26 cellular contexts compared by ENCODE assay signal in genomic region chr5:135341696-135342095, GRCh38.
"Had no signal": no experiment of that assay in that cellular context is flagged by ENCODE, and none has a peak within 500 bp of the region (broad histone marks: within the 10 kb centered on the region; RNA-seq: fewer than 3 reads in every experiment).

No MANE protein-coding gene starts in this region.

- H3K27ac Mint-ChIP-seq: activated naive CD4-positive, alpha-beta T cell treated with anti-CD3 and anti-CD28 coated beads, Interleukin-2, amount 50 U/mL, for 24 hours; activated naive CD8-positive, alpha-beta T cell treated with anti-CD3 and anti-CD28 coated beads, Interleukin-2, amount 50 U/mL, for 24 hours had no signal

- H3K27me3 ChIP-seq: breast epithelium, dorsolateral prefrontal cortex, gastrocnemius medialis, right atrium auricular region, thyroid gland had no signal

- H3K4me1 ChIP-seq: breast epithelium, gastrocnemius medialis, thyroid gland had no signal

- H3K4me3 ChIP-seq: breast epithelium, coronary artery, dorsolateral prefrontal cortex, gastrocnemius medialis, right atrium auricular region, thyroid gland had no signal

- H3K27me3 Mint-ChIP-seq: activated naive CD4-positive, alpha-beta T cell treated with anti-CD3 and anti-CD28 coated beads, Interleukin-2, amount 50 U/mL, for 24 hours; activated naive CD8-positive, alpha-beta T cell treated with anti-CD3 and anti-CD28 coated beads, Interleukin-2, amount 50 U/mL, for 24 hours; naive thymus-derived CD4-positive, alpha-beta T cell; stimulated activated naive CD8-positive, alpha-beta T cell treated with anti-CD3 and anti-CD28 coated beads, Interleukin-15, Interleukin-2, amounts not matched to agents 100 ng/mL and 50 ng/mL, for 24 hours; T-cell had no signal

- H3K9me3 ChIP-seq: breast epithelium, gastrocnemius medialis, right atrium auricular region, thyroid gland had no signal

- DNase-seq: activated CD4-positive, alpha-beta T cell treated with anti-CD3 and anti-CD28 coated beads for 4 hours; activated CD4-positive, alpha-beta T cell treated with anti-CD3 and anti-CD28 coated beads, Interleukin-2, amount 50 U/mL, for 4 hours; activated gamma-delta T cell; activated naive CD8-positive, alpha-beta T cell treated with anti-CD3 and anti-CD28 coated beads, Interleukin-2, amount 50 U/mL, for 24 hours; effector memory CD4-positive, alpha-beta T cell; gastrocnemius medialis; glutamatergic neuron; islet precursor cell; left ventricle myocardium superior; midbrain; naive thymus-derived CD4-positive, alpha-beta T cell; occipital lobe; stimulated activated CD4-positive, alpha-beta T cell treated with anti-CD3 and anti-CD28 coated beads, Interleukin-2, amount 100 ng/mL, for 48 hours; substantia nigra; T-cell; T-helper 9 cell; thyroid gland had no signal

- ATAC-seq: activated naive CD8-positive, alpha-beta T cell treated with anti-CD3 and anti-CD28 coated beads, Interleukin-2, amount 50 U/mL, for 24 hours; gastrocnemius medialis; left ventricle myocardium superior; naive thymus-derived CD4-positive, alpha-beta T cell; T-cell had no signal

- H3K4me1 Mint-ChIP-seq: activated naive CD4-positive, alpha-beta T cell treated with anti-CD3 and anti-CD28 coated beads, Interleukin-2, amount 50 U/mL, for 24 hours; naive thymus-derived CD4-positive, alpha-beta T cell; neural crest cell had no signal

- H3K9me3 Mint-ChIP-seq: activated naive CD4-positive, alpha-beta T cell treated with anti-CD3 and anti-CD28 coated beads, Interleukin-2, amount 50 U/mL, for 24 hours; activated naive CD8-positive, alpha-beta T cell treated with anti-CD3 and anti-CD28 coated beads, Interleukin-2, amount 50 U/mL, for 24 hours; activated T-helper 1 cell treated with anti-CD3 and anti-CD28 coated beads, Interleukin-12 subunit alpha, Interleukin-12 subunit beta, Interleukin-2, Interleukin-4 antibody, amounts not matched to agents 30 ng/mL and 10 ng/mL and 1 ng/mL, durations not matched to agents 14 hours and 24 hours and 36 hours; neural crest cell; stimulated activated naive CD8-positive, alpha-beta T cell treated with anti-CD3 and anti-CD28 coated beads, Interleukin-15, Interleukin-2, amounts not matched to agents 100 ng/mL and 50 ng/mL, for 24 hours; T-cell had no signal

- H3K4me3 Mint-ChIP-seq: activated naive CD4-positive, alpha-beta T cell treated with anti-CD3 and anti-CD28 coated beads, Interleukin-2, amount 50 U/mL, for 24 hours; activated naive CD8-positive, alpha-beta T cell treated with anti-CD3 and anti-CD28 coated beads, Interleukin-2, amount 50 U/mL, for 24 hours; activated T-helper 1 cell treated with anti-CD3 and anti-CD28 coated beads, Interleukin-12 subunit alpha, Interleukin-12 subunit beta, Interleukin-2, Interleukin-4 antibody, amounts not matched to agents 30 ng/mL and 10 ng/mL and 1 ng/mL, durations not matched to agents 14 hours and 24 hours and 36 hours; naive thymus-derived CD4-positive, alpha-beta T cell; neural crest cell; stimulated activated naive CD8-positive, alpha-beta T cell treated with anti-CD3 and anti-CD28 coated beads, Interleukin-15, Interleukin-2, amounts not matched to agents 100 ng/mL and 50 ng/mL, for 24 hours; T-cell had no signal

- H3K27ac ChIP-seq: breast epithelium, coronary artery, dorsolateral prefrontal cortex, gastrocnemius medialis, right atrium auricular region, thyroid gland, VCaP had no signal
